ENCODE assay signal across 1 cellular context in the genomic region with DNA sequence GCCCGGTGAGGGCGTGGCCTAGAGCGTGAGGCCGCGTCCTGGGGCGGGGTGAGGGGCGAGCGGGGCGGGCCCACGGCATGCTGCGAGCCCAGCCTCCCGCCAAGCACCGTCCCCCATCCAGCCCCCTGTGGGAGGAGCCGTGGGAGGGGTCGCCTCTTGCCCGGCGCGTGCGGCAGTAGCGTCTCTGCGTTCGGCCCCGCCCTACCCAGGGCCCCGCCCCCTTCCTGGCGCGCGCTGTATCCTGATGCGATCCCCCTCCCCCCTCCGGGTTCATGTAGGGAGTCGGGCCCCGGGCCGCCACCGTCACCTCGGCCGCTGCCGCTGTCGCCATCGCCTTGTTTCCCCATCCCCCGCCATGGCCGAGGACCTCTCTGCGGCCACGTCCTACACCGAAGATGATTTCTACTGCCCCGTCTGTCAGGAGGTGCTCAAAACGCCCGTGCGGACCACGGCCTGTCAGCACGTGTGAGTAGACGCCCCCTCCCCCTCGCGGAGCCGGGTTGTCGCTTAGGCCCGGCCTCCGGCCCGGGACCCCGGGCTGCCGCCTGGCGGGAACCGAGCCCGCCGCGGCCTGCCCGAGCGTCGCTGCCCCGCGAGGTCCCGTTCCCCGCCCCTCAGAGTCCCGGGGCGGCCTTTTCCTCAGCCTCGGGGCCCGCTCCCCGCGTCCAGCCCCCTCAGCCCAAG.
TF ChIP-seq lines count a peak whose summit lies in the region.

No MANE protein-coding gene starts in this region.

TF ChIP-seq in GM12878, 131 proteins besides CTCF, POLR2A, EP300 and RAD21 (continued from another document and continues in another):
- TF ChIP-seq, protein P1, sequence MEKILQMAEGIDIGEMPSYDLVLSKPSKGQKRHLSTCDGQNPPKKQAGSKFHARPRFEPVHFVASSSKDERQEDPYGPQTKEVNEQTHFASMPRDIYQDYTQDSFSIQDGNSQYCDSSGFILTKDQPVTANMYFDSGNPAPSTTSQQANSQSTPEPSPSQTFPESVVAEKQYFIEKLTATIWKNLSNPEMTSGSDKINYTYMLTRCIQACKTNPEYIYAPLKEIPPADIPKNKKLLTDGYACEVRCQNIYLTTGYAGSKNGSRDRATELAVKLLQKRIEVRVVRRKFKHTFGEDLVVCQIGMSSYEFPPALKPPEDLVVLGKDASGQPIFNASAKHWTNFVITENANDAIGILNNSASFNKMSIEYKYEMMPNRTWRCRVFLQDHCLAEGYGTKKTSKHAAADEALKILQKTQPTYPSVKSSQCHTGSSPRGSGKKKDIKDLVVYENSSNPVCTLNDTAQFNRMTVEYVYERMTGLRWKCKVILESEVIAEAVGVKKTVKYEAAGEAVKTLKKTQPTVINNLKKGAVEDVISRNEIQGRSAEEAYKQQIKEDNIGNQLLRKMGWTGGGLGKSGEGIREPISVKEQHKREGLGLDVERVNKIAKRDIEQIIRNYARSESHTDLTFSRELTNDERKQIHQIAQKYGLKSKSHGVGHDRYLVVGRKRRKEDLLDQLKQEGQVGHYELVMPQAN (conservative IDR thresholded peaks at IDR 0.05), result peak; percentile 95
- TF ChIP-seq TCF7 (IDR thresholded peaks at IDR 0.05; ENCODE audit: borderline replicate concordance), result no peak
- TF ChIP-seq SUPT20H (IDR thresholded peaks at IDR 0.05; ENCODE audit: borderline replicate concordance, control insufficient read depth, low read depth, low read length), result no peak
- no peak; the same call in none of the 2 replicates for TF ChIP-seq NR2C1 (IDR thresholded peaks at IDR 0.05)
- no peak for TF ChIP-seq JUND (IDR thresholded peaks at IDR 0.05; ENCODE audit: low read depth, low read length)
- TF ChIP-seq GABPA (IDR thresholded peaks at IDR 0.05; ENCODE audit: low read depth), result no peak
- peak; percentile 57; the same call in 1 of the 2 replicates for TF ChIP-seq CREM (IDR thresholded peaks at IDR 0.05; ENCODE audit: low read depth)
- TF ChIP-seq MEF2B (IDR thresholded peaks at IDR 0.05; ENCODE audit: partially characterized antibody, poor library complexity, severe bottlenecking), result no peak
- TF ChIP-seq CBX5 (IDR thresholded peaks at IDR 0.05; ENCODE audit: low read depth), result peak; percentile 58; the same call in 1 of the 2 replicates
- TF ChIP-seq ESRRA (IDR thresholded peaks at IDR 0.05; ENCODE audit: low read length), result no peak
- TF ChIP-seq, protein P2, sequence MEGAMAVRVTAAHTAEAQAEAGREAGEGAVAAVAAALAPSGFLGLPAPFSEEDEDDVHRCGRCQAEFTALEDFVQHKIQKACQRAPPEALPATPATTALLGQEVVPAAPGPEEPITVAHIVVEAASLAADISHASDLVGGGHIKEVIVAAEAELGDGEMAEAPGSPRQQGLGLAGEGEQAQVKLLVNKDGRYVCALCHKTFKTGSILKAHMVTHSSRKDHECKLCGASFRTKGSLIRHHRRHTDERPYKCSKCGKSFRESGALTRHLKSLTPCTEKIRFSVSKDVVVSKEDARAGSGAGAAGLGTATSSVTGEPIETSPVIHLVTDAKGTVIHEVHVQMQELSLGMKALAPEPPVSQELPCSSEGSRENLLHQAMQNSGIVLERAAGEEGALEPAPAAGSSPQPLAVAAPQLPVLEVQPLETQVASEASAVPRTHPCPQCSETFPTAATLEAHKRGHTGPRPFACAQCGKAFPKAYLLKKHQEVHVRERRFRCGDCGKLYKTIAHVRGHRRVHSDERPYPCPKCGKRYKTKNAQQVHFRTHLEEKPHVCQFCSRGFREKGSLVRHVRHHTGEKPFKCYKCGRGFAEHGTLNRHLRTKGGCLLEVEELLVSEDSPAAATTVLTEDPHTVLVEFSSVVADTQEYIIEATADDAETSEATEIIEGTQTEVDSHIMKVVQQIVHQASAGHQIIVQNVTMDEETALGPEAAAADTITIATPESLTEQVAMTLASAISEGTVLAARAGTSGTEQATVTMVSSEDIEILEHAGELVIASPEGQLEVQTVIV (IDR thresholded peaks at IDR 0.05; ENCODE audit: borderline replicate concordance, partially characterized antibody), result no peak
- TF ChIP-seq, protein P3, sequence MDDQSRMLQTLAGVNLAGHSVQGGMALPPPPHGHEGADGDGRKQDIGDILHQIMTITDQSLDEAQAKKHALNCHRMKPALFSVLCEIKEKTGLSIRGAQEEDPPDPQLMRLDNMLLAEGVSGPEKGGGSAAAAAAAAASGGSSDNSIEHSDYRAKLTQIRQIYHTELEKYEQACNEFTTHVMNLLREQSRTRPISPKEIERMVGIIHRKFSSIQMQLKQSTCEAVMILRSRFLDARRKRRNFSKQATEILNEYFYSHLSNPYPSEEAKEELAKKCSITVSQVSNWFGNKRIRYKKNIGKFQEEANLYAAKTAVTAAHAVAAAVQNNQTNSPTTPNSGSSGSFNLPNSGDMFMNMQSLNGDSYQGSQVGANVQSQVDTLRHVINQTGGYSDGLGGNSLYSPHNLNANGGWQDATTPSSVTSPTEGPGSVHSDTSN (IDR thresholded peaks at IDR 0.05; ENCODE audit: insufficient replicate concordance, low read depth, low read length), result no peak
- TF ChIP-seq BHLHE40 (IDR thresholded peaks at IDR 0.05; ENCODE audit: borderline replicate concordance in 1 of 2, low read depth in 2 of 2, low read length in 1 of 2), result peak; percentile 75 to 95
- 0 out of 2 replicates have a peak, but pooled peaks have one; percentile 45 for TF ChIP-seq ASH2L (IDR thresholded peaks at IDR 0.05; ENCODE audit: borderline replicate concordance, low read depth)
- peak; percentile 79; the same call in 1 of the 2 replicates for TF ChIP-seq ZNF207 (IDR thresholded peaks at IDR 0.05; ENCODE audit: borderline replicate concordance)
- no peak for TF ChIP-seq CEBPB (IDR thresholded peaks at IDR 0.05; ENCODE audit: borderline replicate concordance in 1 of 2, low read depth in 2 of 2, low read length in 2 of 2)
- TF ChIP-seq EED (IDR thresholded peaks at IDR 0.05; ENCODE audit: low read depth), result no peak
- TF ChIP-seq, protein P4, sequence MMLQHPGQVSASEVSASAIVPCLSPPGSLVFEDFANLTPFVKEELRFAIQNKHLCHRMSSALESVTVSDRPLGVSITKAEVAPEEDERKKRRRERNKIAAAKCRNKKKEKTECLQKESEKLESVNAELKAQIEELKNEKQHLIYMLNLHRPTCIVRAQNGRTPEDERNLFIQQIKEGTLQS (IDR thresholded peaks at IDR 0.05; ENCODE audit: borderline replicate concordance, extremely low read depth, low read depth, low read length), result no peak
- TF ChIP-seq RB1 (IDR thresholded peaks at IDR 0.05; ENCODE audit: borderline replicate concordance), result peak; percentile 41; the same call in 1 of the 2 replicates
- TF ChIP-seq HCFC1 (IDR thresholded peaks at IDR 0.05; ENCODE audit: low read length), result no peak; the same call in 1 of the 2 replicates
- TF ChIP-seq NR2F1 (conservative IDR thresholded peaks at IDR 0.05), result peak; percentile 55
- TF ChIP-seq KDM1A (IDR thresholded peaks at IDR 0.05; ENCODE audit: borderline replicate concordance), result no peak
- TF ChIP-seq, protein P5, sequence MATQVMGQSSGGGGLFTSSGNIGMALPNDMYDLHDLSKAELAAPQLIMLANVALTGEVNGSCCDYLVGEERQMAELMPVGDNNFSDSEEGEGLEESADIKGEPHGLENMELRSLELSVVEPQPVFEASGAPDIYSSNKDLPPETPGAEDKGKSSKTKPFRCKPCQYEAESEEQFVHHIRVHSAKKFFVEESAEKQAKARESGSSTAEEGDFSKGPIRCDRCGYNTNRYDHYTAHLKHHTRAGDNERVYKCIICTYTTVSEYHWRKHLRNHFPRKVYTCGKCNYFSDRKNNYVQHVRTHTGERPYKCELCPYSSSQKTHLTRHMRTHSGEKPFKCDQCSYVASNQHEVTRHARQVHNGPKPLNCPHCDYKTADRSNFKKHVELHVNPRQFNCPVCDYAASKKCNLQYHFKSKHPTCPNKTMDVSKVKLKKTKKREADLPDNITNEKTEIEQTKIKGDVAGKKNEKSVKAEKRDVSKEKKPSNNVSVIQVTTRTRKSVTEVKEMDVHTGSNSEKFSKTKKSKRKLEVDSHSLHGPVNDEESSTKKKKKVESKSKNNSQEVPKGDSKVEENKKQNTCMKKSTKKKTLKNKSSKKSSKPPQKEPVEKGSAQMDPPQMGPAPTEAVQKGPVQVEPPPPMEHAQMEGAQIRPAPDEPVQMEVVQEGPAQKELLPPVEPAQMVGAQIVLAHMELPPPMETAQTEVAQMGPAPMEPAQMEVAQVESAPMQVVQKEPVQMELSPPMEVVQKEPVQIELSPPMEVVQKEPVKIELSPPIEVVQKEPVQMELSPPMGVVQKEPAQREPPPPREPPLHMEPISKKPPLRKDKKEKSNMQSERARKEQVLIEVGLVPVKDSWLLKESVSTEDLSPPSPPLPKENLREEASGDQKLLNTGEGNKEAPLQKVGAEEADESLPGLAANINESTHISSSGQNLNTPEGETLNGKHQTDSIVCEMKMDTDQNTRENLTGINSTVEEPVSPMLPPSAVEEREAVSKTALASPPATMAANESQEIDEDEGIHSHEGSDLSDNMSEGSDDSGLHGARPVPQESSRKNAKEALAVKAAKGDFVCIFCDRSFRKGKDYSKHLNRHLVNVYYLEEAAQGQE (IDR thresholded peaks at IDR 0.05; ENCODE audit: low read depth, low read length), result no peak
- peak; percentile 90 for TF ChIP-seq MYC (IDR thresholded peaks at IDR 0.05; ENCODE audit: insufficient read depth, insufficient read length, insufficient replicate concordance, low read length, severe bottlenecking)
- no peak for TF ChIP-seq FOXK2 (IDR thresholded peaks at IDR 0.05)
- TF ChIP-seq SRF (IDR thresholded peaks at IDR 0.05; ENCODE audit: low read depth in 2 of 2, low read length in 2 of 2), result no peak
- no peak for TF ChIP-seq NFIC (IDR thresholded peaks at IDR 0.05; ENCODE audit: low read depth, low read length)
- TF ChIP-seq PAX5 (IDR thresholded peaks at IDR 0.05; ENCODE audit: borderline replicate concordance, low read depth, low read length), result peak; percentile 41; the same call in 1 of the 2 replicates
- no peak for TF ChIP-seq MTA2 (IDR thresholded peaks at IDR 0.05; ENCODE audit: low read depth)
- no peak for TF ChIP-seq STAT1 (conservative IDR thresholded peaks at IDR 0.05)
- TF ChIP-seq, protein P6, sequence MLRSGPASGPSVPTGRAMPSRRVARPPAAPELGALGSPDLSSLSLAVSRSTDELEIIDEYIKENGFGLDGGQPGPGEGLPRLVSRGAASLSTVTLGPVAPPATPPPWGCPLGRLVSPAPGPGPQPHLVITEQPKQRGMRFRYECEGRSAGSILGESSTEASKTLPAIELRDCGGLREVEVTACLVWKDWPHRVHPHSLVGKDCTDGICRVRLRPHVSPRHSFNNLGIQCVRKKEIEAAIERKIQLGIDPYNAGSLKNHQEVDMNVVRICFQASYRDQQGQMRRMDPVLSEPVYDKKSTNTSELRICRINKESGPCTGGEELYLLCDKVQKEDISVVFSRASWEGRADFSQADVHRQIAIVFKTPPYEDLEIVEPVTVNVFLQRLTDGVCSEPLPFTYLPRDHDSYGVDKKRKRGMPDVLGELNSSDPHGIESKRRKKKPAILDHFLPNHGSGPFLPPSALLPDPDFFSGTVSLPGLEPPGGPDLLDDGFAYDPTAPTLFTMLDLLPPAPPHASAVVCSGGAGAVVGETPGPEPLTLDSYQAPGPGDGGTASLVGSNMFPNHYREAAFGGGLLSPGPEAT (IDR thresholded peaks at IDR 0.05; ENCODE audit: low read depth), result no peak
- no peak for TF ChIP-seq CBFB (IDR thresholded peaks at IDR 0.05; ENCODE audit: low read depth)
- peak; percentile 76 for TF ChIP-seq MXI1 (IDR thresholded peaks at IDR 0.05; ENCODE audit: low read depth, low read length)
- no peak for TF ChIP-seq TARDBP (IDR thresholded peaks at IDR 0.05; ENCODE audit: borderline replicate concordance)
- no peak for TF ChIP-seq RCOR1 (conservative IDR thresholded peaks at IDR 0.05; ENCODE audit: low read depth, low read length)
- TF ChIP-seq JUNB (IDR thresholded peaks at IDR 0.05), result no peak
- TF ChIP-seq, protein P7, sequence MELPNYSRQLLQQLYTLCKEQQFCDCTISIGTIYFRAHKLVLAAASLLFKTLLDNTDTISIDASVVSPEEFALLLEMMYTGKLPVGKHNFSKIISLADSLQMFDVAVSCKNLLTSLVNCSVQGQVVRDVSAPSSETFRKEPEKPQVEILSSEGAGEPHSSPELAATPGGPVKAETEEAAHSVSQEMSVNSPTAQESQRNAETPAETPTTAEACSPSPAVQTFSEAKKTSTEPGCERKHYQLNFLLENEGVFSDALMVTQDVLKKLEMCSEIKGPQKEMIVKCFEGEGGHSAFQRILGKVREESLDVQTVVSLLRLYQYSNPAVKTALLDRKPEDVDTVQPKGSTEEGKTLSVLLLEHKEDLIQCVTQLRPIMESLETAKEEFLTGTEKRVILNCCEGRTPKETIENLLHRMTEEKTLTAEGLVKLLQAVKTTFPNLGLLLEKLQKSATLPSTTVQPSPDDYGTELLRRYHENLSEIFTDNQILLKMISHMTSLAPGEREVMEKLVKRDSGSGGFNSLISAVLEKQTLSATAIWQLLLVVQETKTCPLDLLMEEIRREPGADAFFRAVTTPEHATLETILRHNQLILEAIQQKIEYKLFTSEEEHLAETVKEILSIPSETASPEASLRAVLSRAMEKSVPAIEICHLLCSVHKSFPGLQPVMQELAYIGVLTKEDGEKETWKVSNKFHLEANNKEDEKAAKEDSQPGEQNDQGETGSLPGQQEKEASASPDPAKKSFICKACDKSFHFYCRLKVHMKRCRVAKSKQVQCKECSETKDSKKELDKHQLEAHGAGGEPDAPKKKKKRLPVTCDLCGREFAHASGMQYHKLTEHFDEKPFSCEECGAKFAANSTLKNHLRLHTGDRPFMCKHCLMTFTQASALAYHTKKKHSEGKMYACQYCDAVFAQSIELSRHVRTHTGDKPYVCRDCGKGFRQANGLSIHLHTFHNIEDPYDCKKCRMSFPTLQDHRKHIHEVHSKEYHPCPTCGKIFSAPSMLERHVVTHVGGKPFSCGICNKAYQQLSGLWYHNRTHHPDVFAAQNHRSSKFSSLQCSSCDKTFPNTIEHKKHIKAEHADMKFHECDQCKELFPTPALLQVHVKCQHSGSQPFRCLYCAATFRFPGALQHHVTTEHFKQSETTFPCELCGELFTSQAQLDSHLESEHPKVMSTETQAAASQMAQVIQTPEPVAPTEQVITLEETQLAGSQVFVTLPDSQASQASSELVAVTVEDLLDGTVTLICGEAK (IDR thresholded peaks at IDR 0.05; ENCODE audit: borderline replicate concordance), result no peak
- TF ChIP-seq, protein P8, sequence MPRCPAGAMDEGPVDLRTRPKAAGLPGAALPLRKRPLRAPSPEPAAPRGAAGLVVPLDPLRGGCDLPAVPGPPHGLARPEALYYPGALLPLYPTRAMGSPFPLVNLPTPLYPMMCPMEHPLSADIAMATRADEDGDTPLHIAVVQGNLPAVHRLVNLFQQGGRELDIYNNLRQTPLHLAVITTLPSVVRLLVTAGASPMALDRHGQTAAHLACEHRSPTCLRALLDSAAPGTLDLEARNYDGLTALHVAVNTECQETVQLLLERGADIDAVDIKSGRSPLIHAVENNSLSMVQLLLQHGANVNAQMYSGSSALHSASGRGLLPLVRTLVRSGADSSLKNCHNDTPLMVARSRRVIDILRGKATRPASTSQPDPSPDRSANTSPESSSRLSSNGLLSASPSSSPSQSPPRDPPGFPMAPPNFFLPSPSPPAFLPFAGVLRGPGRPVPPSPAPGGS (IDR thresholded peaks at IDR 0.05; ENCODE audit: borderline replicate concordance, insufficient read depth, low read depth, low read length, poor library complexity, severe bottlenecking), result no peak
- no peak for TF ChIP-seq SIX5 (IDR thresholded peaks at IDR 0.05; ENCODE audit: low read depth, low read length, severe bottlenecking)
- TF ChIP-seq ZNF274 (IDR thresholded peaks at IDR 0.05; ENCODE audit: insufficient read depth, insufficient read length), result no peak
- TF ChIP-seq TAF1 (IDR thresholded peaks at IDR 0.05; ENCODE audit: borderline replicate concordance, low read depth, low read length), result peak; percentile 74; the same call in 1 of the 2 replicates
- TF ChIP-seq NBN (IDR thresholded peaks at IDR 0.05), result no peak
- peak; percentile 64 for TF ChIP-seq SIN3A (IDR thresholded peaks at IDR 0.05; ENCODE audit: low read depth, low read length)
- TF ChIP-seq PAX8 (IDR thresholded peaks at IDR 0.05), result no peak
- TF ChIP-seq ZNF24 (IDR thresholded peaks at IDR 0.05), result 0 out of 2 replicates have a peak, but pooled peaks have one; percentile 21
- TF ChIP-seq IRF4 (IDR thresholded peaks at IDR 0.05; ENCODE audit: low read depth, low read length), result no peak
